8 cellular contexts compared by ENCODE assay signal in genomic region chr1:181149326-181150000, GRCh38.
DNase-seq lines count a peak whose midpoint lies in the region; ATAC-seq lines count a peak whose summit lies in the region.

No MANE protein-coding gene starts in this region.

- CTCF ChIA-PET in activated CD8-positive, alpha-beta memory T cell treated with anti-CD3 and anti-CD28 coated beads, Interleukin-2, amount 10 ng/mL, durations not matched to agents 7 days and 5 days (lab: Charles Lee): interaction anchor here (0.9 to 6.6 kb wide), 12 partner anchors 7 to 634 kb away, joined by 3 to 47 read pairs (median 8); no protein-coding TSS in a partner anchor

- DNase-seq in H7: peak; percentile 36
- peak; percentile 79 for DNase-seq in NAMALWA (ENCODE audit: low spot score)
- peak; percentile 94 for DNase-seq in activated CD8-positive, alpha-beta memory T cell treated with anti-CD3 and anti-CD28 coated beads, Interleukin-2, amount 10 ng/mL, durations not matched to agents 7 days and 5 days
- no peak for DNase-seq in NCI-H1694 treated with DMSO at 0.1 percent for 48 hours (lab: John Stamatoyannopoulos, UW)
- DNase-seq in islet precursor cell: no peak
- no peak for DNase-seq in SW 1271 (lab: John Stamatoyannopoulos, UW)

- H3K27me3 Mint-ChIP-seq in activated CD8-positive, alpha-beta memory T cell treated with anti-CD3 and anti-CD28 coated beads, Interleukin-2, amount 10 ng/mL, durations not matched to agents 7 days and 5 days: peaks cover 3% of the 10 kb centered on the region

- H3K27me3 ChIP-seq in H7 (ENCODE audit: control insufficient read depth, insufficient read depth, low read length): no peaks in the 10 kb centered on the region
- H3K27me3 ChIP-seq in skeletal muscle tissue (ENCODE audit: control insufficient read depth in 3 of 3, insufficient read depth in 3 of 3, low read length in 3 of 3): no peaks in the 10 kb centered on the region

- no peak overlapping the region for H3K4me3 ChIP-seq in H7 (ENCODE audit: insufficient read depth, low read depth, low read length)
- H3K4me3 ChIP-seq in skeletal muscle tissue (ENCODE audit: low read length in 3 of 3): no peak overlapping the region

- no peaks in the 10 kb centered on the region for H3K9me3 ChIP-seq in skeletal muscle tissue (ENCODE audit: control insufficient read depth in 3 of 3, low read length in 3 of 3)

- H3K36me3 ChIP-seq in H7 (replicated peaks; ENCODE audit: control insufficient read depth, insufficient read depth, low read length) (no peaks in the 10 kb centered on the region), skeletal muscle tissue (ENCODE audit: control insufficient read depth in 3 of 3, insufficient read depth in 3 of 3, low read length in 3 of 3) (no peaks in the 10 kb centered on the region)

- H3K9me3 Mint-ChIP-seq in activated CD8-positive, alpha-beta memory T cell treated with anti-CD3 and anti-CD28 coated beads, Interleukin-2, amount 10 ng/mL, durations not matched to agents 7 days and 5 days (ENCODE audit: low read depth): peaks cover 3% of the 10 kb centered on the region

- peaks cover 23% of the 10 kb centered on the region for H3K36me3 Mint-ChIP-seq in activated CD8-positive, alpha-beta memory T cell treated with anti-CD3 and anti-CD28 coated beads, Interleukin-2, amount 10 ng/mL, durations not matched to agents 7 days and 5 days

- H3K4me1 Mint-ChIP-seq in activated CD8-positive, alpha-beta memory T cell treated with anti-CD3 and anti-CD28 coated beads, Interleukin-2, amount 10 ng/mL, durations not matched to agents 7 days and 5 days: peaks cover 56% of the 10 kb centered on the region

- peak overlapping the region in 1 of 3 donors; percentile 0 for H3K9ac ChIP-seq in skeletal muscle tissue (ENCODE audit: low read depth in 1 of 3, low read length in 3 of 3)

- H3K4me3 Mint-ChIP-seq in activated CD8-positive, alpha-beta memory T cell treated with anti-CD3 and anti-CD28 coated beads, Interleukin-2, amount 10 ng/mL, durations not matched to agents 7 days and 5 days: peak overlapping the region; percentile 34

- peak overlapping the region; percentile 83 for H3K27ac Mint-ChIP-seq in activated CD8-positive, alpha-beta memory T cell treated with anti-CD3 and anti-CD28 coated beads, Interleukin-2, amount 10 ng/mL, durations not matched to agents 7 days and 5 days

- peaks cover 31 to 54% (median 48%) of the 10 kb centered on the region in 3 donors for H3K4me1 ChIP-seq in skeletal muscle tissue (ENCODE audit: control insufficient read depth in 3 of 3, insufficient read depth in 3 of 3, low read length in 3 of 3)

- peak overlapping the region; percentile 98 for H3K27ac ChIP-seq in skeletal muscle tissue (ENCODE audit: low read depth, low read length)

- ATAC-seq in GM18511 (IDR thresholded peaks at IDR 0.05; ENCODE audit: unreplicated experiment): peak; percentile 68
- ATAC-seq in activated CD8-positive, alpha-beta memory T cell treated with anti-CD3 and anti-CD28 coated beads, Interleukin-2, amount 10 ng/mL, durations not matched to agents 7 days and 5 days: peak; percentile 97

Comparison
In these comparisons a context has a peak if more than half of its experiments do, and no peak if none do; other contexts are left out.
1. DNase-seq: peak in H7 (single experiment), NAMALWA (single experiment) and activated CD8-positive, alpha-beta memory T cell treated with anti-CD3 and anti-CD28 coated beads, Interleukin-2, amount 10 ng/mL, durations not matched to agents 7 days and 5 days (single experiment); none in NCI-H1694 treated with DMSO at 0.1 percent for 48 hours (single experiment), islet precursor cell (single experiment) and SW 1271 (0 of 2).